In genomic region chr15:77143606-77144005, GRCh38 we compare ENCODE assay signal across 15 cellular contexts.
A peak's percentile ranks its signal among the peaks of the same experiment; 100 is the strongest.
DNase-seq lines count a peak whose midpoint lies in the region; ATAC-seq and TF ChIP-seq lines count a peak whose summit lies in the region.
"Had no signal": no experiment of that assay in that cellular context is flagged by ENCODE, and none has a peak within 500 bp of the region (broad histone marks: within the 10 kb centered on the region; RNA-seq: fewer than 3 reads in every experiment).

No MANE protein-coding gene starts in this region.

- peak overlapping the region; percentile 16 for H2BK5ac ChIP-seq in trophoblast cell (ENCODE audit: low read depth, low read length, poor library complexity)

- no peak overlapping the region for H2AK5ac ChIP-seq in trophoblast cell (ENCODE audit: low read length)

- no peak overlapping the region for H3K4me2 ChIP-seq in trophoblast cell (ENCODE audit: low read length)
- H3K4me2 ChIP-seq: neural progenitor cell had no signal

- no peak overlapping the region for H3K9ac ChIP-seq in trophoblast cell (ENCODE audit: low read length)
- H3K9ac ChIP-seq: neural progenitor cell had no signal

- peaks cover 12% of the 10 kb centered on the region for H3K79me1 ChIP-seq in trophoblast cell (ENCODE audit: low read length)

- H3K79me2 ChIP-seq in ACC112 (ENCODE audit: control insufficient read depth, insufficient read depth, low read length, unreplicated experiment) (peaks cover 4% of the 10 kb centered on the region), trophoblast cell (ENCODE audit: control insufficient read depth, insufficient read depth, low read length, poor library complexity) (no peaks in the 10 kb centered on the region)

- no peak overlapping the region for H3K23ac ChIP-seq in trophoblast cell (ENCODE audit: low read length)

- no peak overlapping the region for H3K14ac ChIP-seq in trophoblast cell (ENCODE audit: low read length)

- no peak overlapping the region for H4K91ac ChIP-seq in trophoblast cell (ENCODE audit: low read depth, low read length)

- H3K9me3 Mint-ChIP-seq in activated naive CD4-positive, alpha-beta T cell treated with anti-CD3 and anti-CD28 coated beads, Interleukin-2, amount 50 U/mL, for 72 hours, result peaks cover 4 to 13% of the 10 kb centered on the region in 2 donors

- H3K36me3 ChIP-seq in ACC112 (ENCODE audit: insufficient read depth, low read length) (peaks cover 39% of the 10 kb centered on the region), SJCRH30 (peaks cover 3% of the 10 kb centered on the region; the same call in 1 of the 2 replicates), trophoblast cell (ENCODE audit: control insufficient read depth in 1 of 2, insufficient read depth in 2 of 2, low read length in 2 of 2) (no peaks in the 10 kb centered on the region)

- no peak overlapping the region for H2BK12ac ChIP-seq in trophoblast cell (ENCODE audit: low read length)

- H2AFZ ChIP-seq in ACC112 (ENCODE audit: low read length, unreplicated experiment) (no peak overlapping the region), trophoblast cell (ENCODE audit: insufficient read depth, low read length, poor library complexity) (no peak overlapping the region)
- H2AFZ ChIP-seq: neural progenitor cell had no signal

- H3K4me3 ChIP-seq in ACC112 (ENCODE audit: low read depth, low read length) (peak overlapping the region; percentile 61; the same call in 1 of the 2 replicates), SJCRH30 (no peak overlapping the region), fibroblast of pulmonary artery (replicated peaks; ENCODE audit: low read depth, low read length) (no peak overlapping the region), trophoblast cell (ENCODE audit: low read depth, low read length) (no peak overlapping the region)
- H3K4me3 ChIP-seq: esophagus squamous epithelium, neural progenitor cell had no signal

- H3K36me3 Mint-ChIP-seq in activated naive CD4-positive, alpha-beta T cell treated with anti-CD3 and anti-CD28 coated beads, Interleukin-2, amount 50 U/mL, for 72 hours, result peaks cover 14 to 27% of the 10 kb centered on the region in 2 donors

- H3K9me3 ChIP-seq in SJCRH30 (replicated peaks), result peaks cover 7% of the 10 kb centered on the region; the same call in 1 of the 2 replicates
- H3K9me3 ChIP-seq in trophoblast cell (ENCODE audit: insufficient read depth, low read depth, low read length), result no peaks in the 10 kb centered on the region

- ATAC-seq in GM19351 (IDR thresholded peaks at IDR 0.05; ENCODE audit: unreplicated experiment), result no peak
- ATAC-seq in activated naive CD4-positive, alpha-beta T cell treated with anti-CD3 and anti-CD28 coated beads, Interleukin-2, amount 50 U/mL, for 72 hours, result no peak
- ATAC-seq: PC-3 had no signal

- no peak overlapping the region for H3K4ac ChIP-seq in trophoblast cell (ENCODE audit: low read depth, low read length)

- H3K27me3 ChIP-seq in ACC112 (ENCODE audit: insufficient read depth, low read length) (no peaks in the 10 kb centered on the region), SJCRH30 (no peaks in the 10 kb centered on the region), trophoblast cell (ENCODE audit: insufficient read depth, low read length) (no peaks in the 10 kb centered on the region)
- H3K27me3 ChIP-seq: esophagus squamous epithelium, neural progenitor cell had no signal

- H4K8ac ChIP-seq in trophoblast cell (ENCODE audit: low read depth, low read length), result no peak overlapping the region

- DNase-seq in SJCRH30 (no peak), fibroblast of pulmonary artery (ENCODE audit: low read depth) (peak; percentile 10), trophoblast cell (no peak), NCI-H146 (lab: John Stamatoyannopoulos, UW) (no peak), NCI-H345 treated with DMSO at 0.1 percent for 48 hours (lab: John Stamatoyannopoulos, UW; ENCODE audit: unreplicated experiment) (no peak)
- DNase-seq in activated naive CD4-positive, alpha-beta T cell treated with anti-CD3 and anti-CD28 coated beads, Interleukin-2, amount 50 U/mL, for 72 hours (ENCODE audit: low spot score in 2 of 2), result no peak
- DNase-seq: activated CD4-positive, alpha-beta memory T cell treated with anti-CD3 and anti-CD28 coated beads, Interleukin-2, amount 10 ng/mL, durations not matched to agents 7 days and 5 days; esophagus squamous epithelium; NCI-H2081; PC-3 had no signal

- no peak for TF ChIP-seq CTCF in fibroblast of pulmonary artery (IDR thresholded peaks at IDR 0.05; ENCODE audit: low read length, missing control alignments)

- no peak overlapping the region for H4K12ac ChIP-seq in trophoblast cell (ENCODE audit: low read depth, low read length)

- peak overlapping the region; percentile 49 for H2BK120ac ChIP-seq in trophoblast cell (ENCODE audit: insufficient read depth, low read length, poor library complexity)

- no peak overlapping the region for H3K27ac Mint-ChIP-seq in activated naive CD4-positive, alpha-beta T cell treated with anti-CD3 and anti-CD28 coated beads, Interleukin-2, amount 50 U/mL, for 72 hours
- H3K27ac Mint-ChIP-seq: activated CD4-positive, alpha-beta memory T cell treated with anti-CD3 and anti-CD28 coated beads, Interleukin-2, amount 10 ng/mL, durations not matched to agents 7 days and 5 days; activated T-helper 1 cell treated with anti-CD3 and anti-CD28 coated beads, Interleukin-12 subunit alpha, Interleukin-12 subunit beta, Interleukin-2, Interleukin-4 antibody, amounts not matched to agents 30 ng/mL and 10 ng/mL and 1 ng/mL, durations not matched to agents 14 hours and 24 hours and 36 hours; dendritic cell treated with granulocyte-macrophage colony-stimulating factor and Interleukin-4, amounts not matched to agents 40 ng/mL and 50 ng/mL, for 4 days; neural progenitor cell had no signal

- peak overlapping the region; percentile 99 for H3K27ac ChIP-seq in ACC112 (ENCODE audit: low read depth, low read length)
- H3K27ac ChIP-seq in SJCRH30, result peak overlapping the region; percentile 76
- peak overlapping the region; percentile 92 for H3K27ac ChIP-seq in trophoblast cell (ENCODE audit: low read depth, low read length)
- H3K27ac ChIP-seq: neural progenitor cell had no signal

- H3K4me1 ChIP-seq in ACC112 (ENCODE audit: control insufficient read depth, insufficient read depth, low read length, unreplicated experiment) (peaks cover 54% of the 10 kb centered on the region), SJCRH30 (peaks cover 52% of the 10 kb centered on the region), trophoblast cell (ENCODE audit: control insufficient read depth in 1 of 2, insufficient read depth in 2 of 2, low read length in 2 of 2) (peaks cover 12 to 18% of the 10 kb centered on the region in 2 experiments)
- H3K4me1 ChIP-seq: esophagus squamous epithelium, neural progenitor cell had no signal

- no peak overlapping the region for H3K18ac ChIP-seq in trophoblast cell (ENCODE audit: low read length)
